27 cellular contexts compared by ENCODE assay signal in the genomic region with DNA sequence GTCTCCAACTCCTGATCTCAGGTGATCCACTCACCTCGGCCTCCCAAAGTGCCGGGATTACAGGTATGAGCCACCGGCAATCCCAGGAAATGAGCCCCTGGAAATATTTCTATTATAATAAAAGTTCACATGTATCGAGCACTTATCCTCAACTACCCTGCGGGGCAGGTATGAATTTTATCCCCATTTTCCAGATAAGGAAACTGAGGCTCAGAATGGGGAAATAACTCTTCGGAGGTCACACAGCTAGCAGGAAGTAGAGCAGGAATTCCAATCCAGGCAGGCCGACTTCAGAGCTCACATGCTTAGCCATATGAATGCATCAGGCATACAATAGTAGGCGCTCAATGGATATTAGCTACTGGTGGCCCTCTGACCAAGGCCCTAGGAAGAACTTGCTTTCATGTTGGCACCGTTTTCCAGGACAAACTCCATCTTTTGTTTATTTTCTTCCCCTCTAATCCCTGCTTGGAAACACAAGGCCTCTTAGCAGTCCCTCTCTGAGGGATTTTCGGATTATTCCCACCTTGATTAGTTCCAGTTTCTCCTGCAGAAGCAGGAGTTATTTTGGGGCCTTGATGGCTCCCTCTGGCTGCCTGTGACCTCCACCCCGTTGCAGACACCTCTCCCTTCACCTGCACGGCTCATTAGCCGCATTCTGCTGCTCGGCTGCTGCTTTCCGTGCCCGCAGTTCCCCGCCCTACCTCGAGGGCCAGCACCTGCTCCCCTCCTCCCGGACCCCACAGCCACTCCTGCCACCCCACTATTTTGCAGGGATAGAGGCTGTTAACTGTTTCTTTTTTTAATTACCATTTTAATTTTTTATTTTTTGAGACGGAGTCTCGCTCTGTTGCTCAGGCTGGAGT. TPM values are rescaled to one million over a fixed set of nuclear protein-coding genes. Genes with fewer than 3 reads are reported as not detected.
A peak's percentile ranks its signal among the peaks of the same experiment; 100 is the strongest.
DNase-seq lines count a peak whose midpoint lies in the region; ATAC-seq, FAIRE-seq and TF ChIP-seq lines count a peak whose summit lies in the region.
"Had no signal": no experiment of that assay in that cellular context is flagged by ENCODE, and none has a peak within 500 bp of the region (broad histone marks: within the 10 kb centered on the region; RNA-seq: fewer than 3 reads in every experiment).

No MANE protein-coding gene starts in this region.

- H3K4me3 ChIP-seq in HCT116 (replicated peaks in 1 of 2; ENCODE audit: low read depth in 1 of 2, low read length in 2 of 2), result no peak overlapping the region
- no peak overlapping the region for H3K4me3 ChIP-seq in astrocyte (ENCODE audit: insufficient read depth, low read depth, low read length)
- H3K4me3 ChIP-seq: lower lobe of right lung, pancreas, spleen, transverse colon had no signal

- H3K36me3 Mint-ChIP-seq in astrocyte (ENCODE audit: low read depth, unreplicated experiment) (no peaks in the 10 kb centered on the region), nephron progenitor cell (ENCODE audit: low read depth) (no peaks in the 10 kb centered on the region)
- H3K36me3 Mint-ChIP-seq: activated CD8-positive, alpha-beta memory T cell treated with anti-CD3 and anti-CD28 coated beads, Interleukin-2, amount 10 ng/mL, durations not matched to agents 7 days and 5 days; brain; IgD-negative memory B cell; natural killer cell treated with Interleukin-12 subunit alpha and Interleukin-12 subunit beta and Interleukin-15 and Interleukin-18, amount 100 ng/mL, for 72 hours had no signal

- peak; percentile 52 for DNase-seq in Caki2 (ENCODE audit: low read depth)
- no peak for DNase-seq in HCT116 (ENCODE audit: low read depth, low spot score)
- DNase-seq in astrocyte (ENCODE audit: low read depth), result no peak
- DNase-seq in nephron progenitor cell, result peak; percentile 36
- DNase-seq in globus pallidus (ENCODE audit: low spot score), result no peak
- DNase-seq: activated B cell treated with CpG ODN at 0.5 μM for 24 hours; activated CD8-positive, alpha-beta memory T cell treated with anti-CD3 and anti-CD28 coated beads, Interleukin-2, amount 10 ng/mL, durations not matched to agents 7 days and 5 days; activated naive CD4-positive, alpha-beta T cell; activated T-cell treated with anti-CD3 and anti-CD28 coated beads, Interleukin-2, amount 50 U/mL, for 72 hours; effector CD4-positive, alpha-beta T cell; NCI-H2029; NCI-H446 treated with DMSO at 0.1 percent for 48 hours; pancreas; retina; SIG-M5; transverse colon had no signal

- H3K9me3 ChIP-seq in HCT116 (ENCODE audit: control insufficient read depth in 1 of 2, insufficient read depth in 1 of 2, low read depth in 1 of 2, low read length in 2 of 2) (no peaks in the 10 kb centered on the region), astrocyte (ENCODE audit: insufficient read depth, low read depth, low read length) (no peaks in the 10 kb centered on the region)
- H3K9me3 ChIP-seq: lower lobe of right lung, pancreas, spleen, transverse colon had no signal

- H3K9ac ChIP-seq in HCT116 (ENCODE audit: low read length) (no peak overlapping the region), astrocyte (ENCODE audit: low read length) (no peak overlapping the region)

- H3K4me2 ChIP-seq in HCT116 (ENCODE audit: low read length) (no peak overlapping the region), astrocyte (ENCODE audit: low read length) (no peak overlapping the region)

- H3K9me3 Mint-ChIP-seq in astrocyte (ENCODE audit: unreplicated experiment), result peaks cover 4% of the 10 kb centered on the region
- H3K9me3 Mint-ChIP-seq in nephron progenitor cell, result no peaks in the 10 kb centered on the region
- H3K9me3 Mint-ChIP-seq: activated B cell treated with CpG ODN at 0.5 μM for 24 hours; activated T-cell treated with anti-CD3 and anti-CD28 coated beads, Interleukin-2, amount 50 U/mL, for 72 hours; IgD-negative memory B cell; natural killer cell treated with Interleukin-12 subunit alpha and Interleukin-12 subunit beta and Interleukin-15 and Interleukin-18, amount 100 ng/mL, for 72 hours had no signal

- no peak for FAIRE-seq in astrocyte (lab: Jason Lieb, UNC)
- FAIRE-seq: keratinocyte, pancreas had no signal

- CTCF ChIA-PET in HCT116 (lab: Charles Lee), result no interaction called here

- no peak for TF ChIP-seq CTCF in HCT116 (IDR thresholded peaks at IDR 0.05 in 2 of 3, conservative IDR thresholded peaks at IDR 0.05 in 1 of 3; ENCODE audit: borderline replicate concordance in 1 of 3, insufficient read depth in 1 of 3, low read depth in 2 of 3, low read length in 2 of 3)
- TF ChIP-seq CTCF in astrocyte (IDR thresholded peaks at IDR 0.05; ENCODE audit: insufficient read depth, low read depth, low read length), result no peak
- no peak for TF ChIP-seq CTCF in nephron progenitor cell (IDR thresholded peaks at IDR 0.05)

- H3K27me3 ChIP-seq in HCT116 (ENCODE audit: insufficient read depth, low read length), result no peaks in the 10 kb centered on the region
- H3K27me3 ChIP-seq in astrocyte (ENCODE audit: insufficient read depth, low read length), result peaks cover 13% of the 10 kb centered on the region
- H3K27me3 ChIP-seq: pancreas had no signal

- no peak for TF ChIP-seq RAD21 in HCT116 (IDR thresholded peaks at IDR 0.05; ENCODE audit: low read depth)

- intact Hi-C loops in HCT116 (cut with micrococcal nuclease), result no loop called here

- no peak for TF ChIP-seq POLR2A in HCT116 (IDR thresholded peaks at IDR 0.05; ENCODE audit: borderline replicate concordance, extremely low read depth, insufficient read depth, insufficient read length)

- H3K36me3 ChIP-seq in HCT116 (ENCODE audit: control insufficient read depth in 1 of 2, insufficient read depth in 2 of 2, low read length in 2 of 2), result no peaks in the 10 kb centered on the region
- no peaks in the 10 kb centered on the region for H3K36me3 ChIP-seq in astrocyte (ENCODE audit: insufficient read depth, low read length)
- H3K36me3 ChIP-seq: lower lobe of right lung, pancreas, spleen, transverse colon had no signal

- in situ Hi-C loops in Caki2 (cut with HindIII; ENCODE audit: low pct_unique_long_range_greater_than_20kb, low sequenced_read_pairs), result no loop called here

- H3K4me1 Mint-ChIP-seq in astrocyte (ENCODE audit: low read depth, unreplicated experiment) (no peaks in the 10 kb centered on the region), nephron progenitor cell (peaks cover 25% of the 10 kb centered on the region)
- H3K4me1 Mint-ChIP-seq: activated B cell treated with CpG ODN at 0.5 μM for 24 hours; activated CD8-positive, alpha-beta memory T cell treated with anti-CD3 and anti-CD28 coated beads, Interleukin-2, amount 10 ng/mL, durations not matched to agents 7 days and 5 days; IgD-negative memory B cell had no signal

- peak overlapping the region; percentile 27 for H3K4me3 Mint-ChIP-seq in astrocyte (ENCODE audit: unreplicated experiment)
- H3K4me3 Mint-ChIP-seq in nephron progenitor cell, result no peak overlapping the region
- H3K4me3 Mint-ChIP-seq: activated B cell treated with CpG ODN at 0.5 μM for 24 hours; activated CD8-positive, alpha-beta memory T cell treated with anti-CD3 and anti-CD28 coated beads, Interleukin-2, amount 10 ng/mL, durations not matched to agents 7 days and 5 days; activated T-cell treated with anti-CD3 and anti-CD28 coated beads, Interleukin-2, amount 50 U/mL, for 72 hours; IgD-negative memory B cell; natural killer cell treated with Interleukin-12 subunit alpha and Interleukin-12 subunit beta and Interleukin-15 and Interleukin-18, amount 100 ng/mL, for 72 hours had no signal

- ATAC-seq in HCT116, result 0 out of 2 replicates have a peak, but pooled peaks have one; percentile 6
- ATAC-seq in GM21367 (IDR thresholded peaks at IDR 0.05; ENCODE audit: unreplicated experiment), result no peak
- ATAC-seq in GM19452 (IDR thresholded peaks at IDR 0.05; ENCODE audit: unreplicated experiment), result no peak
- ATAC-seq: activated CD8-positive, alpha-beta memory T cell treated with anti-CD3 and anti-CD28 coated beads, Interleukin-2, amount 10 ng/mL, durations not matched to agents 7 days and 5 days; activated T-cell treated with anti-CD3 and anti-CD28 coated beads, Interleukin-2, amount 50 U/mL, for 72 hours had no signal

- RAD21 ChIA-PET in HCT116 (lab: Charles Lee; ENCODE audit: low non-redundant PET in 1 of 2, low total read pairs in 2 of 2, uncharacterized antibody in 2 of 2, unreplicated experiment in 2 of 2), result no interaction called here

- H2AFZ ChIP-seq in HCT116 (ENCODE audit: low read depth, low read length, poor library complexity, severe bottlenecking), result no peak overlapping the region
- H2AFZ ChIP-seq in astrocyte (ENCODE audit: low read depth, low read length), result no peak overlapping the region

- H3K27me3 Mint-ChIP-seq in astrocyte (ENCODE audit: low read depth, unreplicated experiment) (peaks cover 35% of the 10 kb centered on the region), nephron progenitor cell (ENCODE audit: low read depth, poor library complexity) (peaks cover 33% of the 10 kb centered on the region)

- POLR2A ChIA-PET in HCT116 (lab: Charles Lee), result no interaction called here

- no peak overlapping the region for H3K27ac ChIP-seq in HCT116 (ENCODE audit: low read depth, low read length)
- no peak overlapping the region for H3K27ac ChIP-seq in astrocyte (ENCODE audit: low read depth, low read length)
- H3K27ac ChIP-seq: epithelial cell of prostate, lower lobe of right lung, spleen, transverse colon had no signal

- H3K4me1 ChIP-seq in HCT116 (ENCODE audit: control insufficient read depth in 1 of 2, insufficient read depth in 2 of 2, low read length in 2 of 2), result peaks cover 5 to 10% of the 10 kb centered on the region in 2 experiments
- H3K4me1 ChIP-seq in astrocyte (ENCODE audit: insufficient read depth, low read length), result no peaks in the 10 kb centered on the region
- H3K4me1 ChIP-seq: lower lobe of right lung had no signal

- H3K79me2 ChIP-seq in HCT116 (ENCODE audit: insufficient read depth, low read length), result no peaks in the 10 kb centered on the region
- no peaks in the 10 kb centered on the region for H3K79me2 ChIP-seq in astrocyte (ENCODE audit: insufficient read depth, low read length)

- H4K20me1 ChIP-seq in HCT116 (ENCODE audit: insufficient read depth), result no peaks in the 10 kb centered on the region
- no peaks in the 10 kb centered on the region for H4K20me1 ChIP-seq in astrocyte (ENCODE audit: insufficient read depth, low read length)

- H3K9me2 ChIP-seq in HCT116 (ENCODE audit: insufficient read depth), result no peaks in the 10 kb centered on the region

- no TSS peak for BruUV-seq in HCT116 (replicated peaks; lab: Mats Ljungman, UMichigan)

- H3K27ac Mint-ChIP-seq in astrocyte (ENCODE audit: unreplicated experiment) (no peak overlapping the region), nephron progenitor cell (no peak overlapping the region)
- H3K27ac Mint-ChIP-seq: activated B cell treated with CpG ODN at 0.5 μM for 24 hours; activated CD8-positive, alpha-beta memory T cell treated with anti-CD3 and anti-CD28 coated beads, Interleukin-2, amount 10 ng/mL, durations not matched to agents 7 days and 5 days; activated T-cell treated with anti-CD3 and anti-CD28 coated beads, Interleukin-2, amount 50 U/mL, for 72 hours; IgD-negative memory B cell; natural killer cell treated with Interleukin-12 subunit alpha and Interleukin-12 subunit beta and Interleukin-15 and Interleukin-18, amount 100 ng/mL, for 72 hours had no signal

RNA-seq across cellular contexts. Expression of gene POP5, which starts 18.7 kb away (rescaled TPM):
- 68.5 and 78.9 TPM in 2 replicates for total RNA-seq in Caki2 (2014; rRNA removed; shearing (Covaris generic); ENCODE audit: low replicate concordance)
- total RNA-seq in HCT116 (2021; ENCODE audit: unreplicated experiment) (66.9 TPM), astrocyte (31.3 and 36.0 TPM in 2 replicates)
- 61.1 and 67.8 TPM in 2 replicates for polyA plus RNA-seq in HCT116 (2012)

RNA-seq across cellular contexts. Expression of gene CABP1, which starts 40.5 kb away (rescaled TPM):
- not detected in 2 replicates for total RNA-seq in Caki2 (2014; rRNA removed; shearing (Covaris generic); ENCODE audit: low replicate concordance)
- 0.84 TPM for total RNA-seq in HCT116 (2021; ENCODE audit: unreplicated experiment)
- polyA plus RNA-seq in HCT116 (2012), result 0.34 and 0.99 TPM in 2 replicates
- 0.19 and 0.30 TPM in 2 replicates for total RNA-seq in astrocyte
- total RNA-seq: activated CD8-positive, alpha-beta memory T cell treated with anti-CD3 and anti-CD28 coated beads, Interleukin-2, amount 10 ng/mL, durations not matched to agents 7 days and 5 days; M059J; mononuclear cell had no signal
- polyA plus RNA-seq: IgD-negative memory B cell had no signal

Comparison
In these comparisons a context has a peak if more than half of its experiments do, and no peak if none do; other contexts are left out.
1. DNase-seq: peak in Caki2 (single experiment) and nephron progenitor cell (single experiment); none in HCT116 (single experiment), astrocyte (single experiment) and globus pallidus (single experiment).